11 cellular contexts compared by ENCODE assay signal in genomic region chrX:40195368-40195767, GRCh38.
"Had no signal": no experiment of that assay in that cellular context is flagged by ENCODE, and none has a peak within 500 bp of the region (broad histone marks: within the 10 kb centered on the region; RNA-seq: fewer than 3 reads in every experiment).

No MANE protein-coding gene starts in this region.

- H3K9ac ChIP-seq: GM23248 had no signal

- FAIRE-seq: H1, H54 had no signal

- H3K27ac ChIP-seq: GM23248 had no signal

- H3K9me3 ChIP-seq: HAP-1 had no signal

- DNase-seq: GM23248, GOT3, H7, H9, HCEC 1CT, HFFc6 had no signal

- H3K4me1 ChIP-seq: HAP-1 had no signal

- H2AFZ ChIP-seq: GM23248, GM23338 had no signal

- H3K4me2 ChIP-seq: GM23338 had no signal

- ATAC-seq: GM23338, HCT116 had no signal

- H3K36me3 ChIP-seq: HAP-1 had no signal

- H3K4me3 ChIP-seq: GM23248, GM23338, HAP-1 had no signal
